Comparison of ENCODE assay signal across 7 cellular contexts in genomic region chr22:38753894-38754246, GRCh38. TPM values are rescaled to one million over a fixed set of nuclear protein-coding genes. Genes with fewer than 3 reads are reported as not detected.
DNase-seq lines count a peak whose midpoint lies in the region; ATAC-seq, FAIRE-seq and TF ChIP-seq lines count a peak whose summit lies in the region.

No MANE protein-coding gene starts in this region.

- H3K4me1 Mint-ChIP-seq in HFFc6 (ENCODE audit: low read depth) (peaks cover 41% of the 10 kb centered on the region), WTC11 (peaks cover 19% of the 10 kb centered on the region)

- H3K27ac ChIP-seq in keratinocyte (ENCODE audit: control insufficient read depth, insufficient read depth, low read length) (no peak overlapping the region), stomach smooth muscle (ENCODE audit: low read length) (peak overlapping the region; percentile 92)

- H3K27me3 Mint-ChIP-seq in HFFc6 (ENCODE audit: insufficient read depth): no peaks in the 10 kb centered on the region; the same call in 1 of the 2 replicates
- peaks cover 11% of the 10 kb centered on the region for H3K27me3 Mint-ChIP-seq in WTC11 (ENCODE audit: low read depth)

- H3K4me1 ChIP-seq in keratinocyte (ENCODE audit: control insufficient read depth, extremely low read depth, insufficient read depth, low read length) (peaks cover 41% of the 10 kb centered on the region), stomach smooth muscle (ENCODE audit: control insufficient read depth, insufficient read depth, low read length) (peaks cover 29% of the 10 kb centered on the region)

- no peaks in the 10 kb centered on the region for H4K20me1 ChIP-seq in keratinocyte (ENCODE audit: control insufficient read depth, extremely low read depth, insufficient read depth, low read length)

- peak overlapping the region; percentile 97 for H3K27ac Mint-ChIP-seq in HFFc6
- H3K27ac Mint-ChIP-seq in WTC11: no peak overlapping the region

- ATAC-seq in WTC11: no peak

- H3K9ac ChIP-seq in keratinocyte (ENCODE audit: control insufficient read depth, extremely low read depth, insufficient read depth, low read length) (no peak overlapping the region), stomach smooth muscle (ENCODE audit: low read length in 2 of 2) (peak overlapping the region; percentile 84 to 88)

- TF ChIP-seq CTCF in HFFc6 (IDR thresholded peaks at IDR 0.05) (no peak), WTC11 (IDR thresholded peaks at IDR 0.05) (no peak), keratinocyte (optimal IDR thresholded peaks at IDR 0.05 in 1 of 3, IDR thresholded peaks at IDR 0.05 in 1 of 3, conservative IDR thresholded peaks at IDR 0.05 in 1 of 3; ENCODE audit: extremely low read depth in 1 of 3, insufficient read depth in 2 of 3, low read length in 3 of 3) (no peak)

- H3K27me3 ChIP-seq in keratinocyte (ENCODE audit: control insufficient read depth, extremely low read depth, insufficient read depth, low read length): no peaks in the 10 kb centered on the region
- H3K27me3 ChIP-seq in stomach smooth muscle (ENCODE audit: control insufficient read depth in 1 of 2, insufficient read depth in 2 of 2, low read length in 2 of 2): no peaks in the 10 kb centered on the region

- FAIRE-seq in keratinocyte (lab: Jason Lieb, UNC): no peak

- H3K9me3 ChIP-seq in keratinocyte (ENCODE audit: control insufficient read depth, low read depth, low read length) (no peaks in the 10 kb centered on the region), stomach smooth muscle (ENCODE audit: control insufficient read depth in 2 of 2, low read length in 2 of 2) (no peaks in the 10 kb centered on the region)

- H3K4me3 Mint-ChIP-seq in HFFc6 (peak overlapping the region; percentile 97), WTC11 (peak overlapping the region; percentile 75)

- H3K9me3 Mint-ChIP-seq in HFFc6 (no peaks in the 10 kb centered on the region), WTC11 (no peaks in the 10 kb centered on the region)

- H3K9me1 ChIP-seq in keratinocyte (ENCODE audit: control insufficient read depth, extremely low read depth, insufficient read depth, low read length): no peaks in the 10 kb centered on the region

- CTCF ChIA-PET in WTC11 (lab: Charles Lee): interaction anchor here (0.9 to 2.5 kb wide), 5 partner anchors 12 to 381 kb away, joined by 3 to 17 read pairs (median 8); no protein-coding TSS in a partner anchor

- DNase-seq in HFFc6 (no peak), WTC11 (ENCODE audit: low spot score) (no peak), keratinocyte (ENCODE audit: low read depth, low spot score) (no peak), GF-D8 (lab: John Stamatoyannopoulos, UW) (no peak), NCI-H1694 treated with DMSO at 0.1 percent for 48 hours (lab: John Stamatoyannopoulos, UW) (no peak), hepatic stellate cell (ENCODE audit: low spot score) (no peak)

- dilution Hi-C loops in keratinocyte (cut with MboI; ENCODE audit: extremely low pct_ligation_motif_present, low sequenced_read_pairs): no loop called here

- H3K36me3 ChIP-seq in keratinocyte (ENCODE audit: control insufficient read depth in 2 of 2, extremely low read depth in 1 of 2, insufficient read depth in 2 of 2, low read length in 2 of 2) (peaks cover 21 to 23% of the 10 kb centered on the region in 2 experiments), stomach smooth muscle (ENCODE audit: control insufficient read depth in 2 of 2, insufficient read depth in 2 of 2, low read length in 2 of 2) (peaks cover 34 to 38% of the 10 kb centered on the region in 2 donors)

- H3K4me3 ChIP-seq in keratinocyte (ENCODE audit: control insufficient read depth in 2 of 3, extremely low read depth in 1 of 3, insufficient read depth in 2 of 3, low read depth in 1 of 3, low read length in 3 of 3) (no peak overlapping the region), stomach smooth muscle (ENCODE audit: low read length in 2 of 2) (peak overlapping the region; percentile 84)

- H3K36me3 Mint-ChIP-seq in HFFc6 (ENCODE audit: low read depth) (no peaks in the 10 kb centered on the region), WTC11 (peaks cover 6% of the 10 kb centered on the region; the same call in 1 of the 2 replicates)

- POLR2A ChIA-PET in WTC11 (lab: Charles Lee): interaction anchor here (0.6 kb wide), 1 partner anchor 201 kb away, joined by 3 read pairs; no protein-coding TSS in a partner anchor

- no peak overlapping the region for H2AFZ ChIP-seq in keratinocyte (ENCODE audit: control insufficient read depth, low read length)

- peak overlapping the region; percentile 92 for H3K4me2 ChIP-seq in keratinocyte (ENCODE audit: control insufficient read depth, extremely low read depth, insufficient read depth, low read depth, low read length)

- H3K79me2 ChIP-seq in keratinocyte (ENCODE audit: control insufficient read depth, insufficient read depth, low read length): peaks cover 2% of the 10 kb centered on the region

TF ChIP-seq in WTC11, 78 proteins besides CTCF, POLR2A, EP300 and RAD21 (continues in another document):
- no peak for TF ChIP-seq TEAD1 (CRISPR knock-in tag; IDR thresholded peaks at IDR 0.05)
- no peak for TF ChIP-seq CBFB (CRISPR knock-in tag; IDR thresholded peaks at IDR 0.05; ENCODE audit: low read depth)
- no peak for TF ChIP-seq TCF7 (CRISPR knock-in tag; IDR thresholded peaks at IDR 0.05; ENCODE audit: low read depth)
- no peak for TF ChIP-seq FOXP1 (CRISPR knock-in tag; IDR thresholded peaks at IDR 0.05; ENCODE audit: borderline replicate concordance)
- TF ChIP-seq, protein P1, sequence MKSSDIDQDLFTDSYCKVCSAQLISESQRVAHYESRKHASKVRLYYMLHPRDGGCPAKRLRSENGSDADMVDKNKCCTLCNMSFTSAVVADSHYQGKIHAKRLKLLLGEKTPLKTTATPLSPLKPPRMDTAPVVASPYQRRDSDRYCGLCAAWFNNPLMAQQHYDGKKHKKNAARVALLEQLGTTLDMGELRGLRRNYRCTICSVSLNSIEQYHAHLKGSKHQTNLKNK (CRISPR knock-in tag; IDR thresholded peaks at IDR 0.05): no peak
- no peak for TF ChIP-seq ZNF219 (CRISPR knock-in tag; IDR thresholded peaks at IDR 0.05; ENCODE audit: borderline replicate concordance)
- TF ChIP-seq CREB1 (CRISPR knock-in tag; IDR thresholded peaks at IDR 0.05): no peak
- no peak for TF ChIP-seq ATF1 (CRISPR knock-in tag; IDR thresholded peaks at IDR 0.05)

RNA-seq across cellular contexts. Expression of gene SUN2, which starts 1.9 kb away (rescaled TPM):
- total RNA-seq in HFFc6 (2021; fragmentation: NEBNext Ultra II Directional; extraction: Animal tissue kit (Norgen Biotek cat#: 25700)): 100 to 1,000 TPM in 3 of 6 experiments, 10 to 100 TPM in 3; 90.4 to 104 (median 100.0) TPM
- total RNA-seq in WTC11 (2021): 17.7 to 30.1 TPM (median 18.6 TPM) in 3 replicates
- polyA plus RNA-seq in keratinocyte: 15.9 to 23.2 TPM (median 21.9 TPM) in 3 replicates
- polyA plus RNA-seq in keratinocyte (2011; ENCODE audit: low read depth): 27.4 TPM
- 4.7 and 7.9 TPM in 2 replicates for polyA plus RNA-seq in keratinocyte (2011; cell fraction: cytosol; rRNA removed)
- polyA plus RNA-seq in keratinocyte (2011; cell fraction: nucleus; rRNA removed): 40.0 and 46.0 TPM in 2 replicates
- 22.5 and 30.2 TPM in 2 replicates for polyA plus RNA-seq in keratinocyte (2012; ENCODE audit: low replicate concordance)
- polyA minus RNA-seq in keratinocyte: 34.9 to 94.3 TPM (median 45.6 TPM) in 3 replicates
- polyA minus RNA-seq in keratinocyte (2011; cell fraction: cytosol; rRNA and poly(A)+ RNA removed): 35.5 TPM
- 72.8 and 78.4 TPM in 2 replicates for polyA minus RNA-seq in keratinocyte (2011; cell fraction: nucleus; rRNA and poly(A)+ RNA removed)

RNA-seq across cellular contexts. Expression of gene DNAL4, which starts 40.1 kb away (rescaled TPM):
- 10 to 100 TPM in 2 of 6 experiments, 1 to 10 TPM in 4; 8.6 to 11.5 (median 9.8) TPM for total RNA-seq in HFFc6 (2021; fragmentation: NEBNext Ultra II Directional; extraction: Animal tissue kit (Norgen Biotek cat#: 25700))
- total RNA-seq in WTC11 (2021): 11.8 to 12.2 TPM (median 12.1 TPM) in 3 replicates
- 11.4 to 17.4 TPM (median 14.9 TPM) in 3 replicates for polyA plus RNA-seq in keratinocyte
- 14.3 TPM for polyA plus RNA-seq in keratinocyte (2011; ENCODE audit: low read depth)
- 14.3 and 21.3 TPM in 2 replicates for polyA plus RNA-seq in keratinocyte (2011; cell fraction: cytosol; rRNA removed)
- 9.4 and 11.6 TPM in 2 replicates for polyA plus RNA-seq in keratinocyte (2011; cell fraction: nucleus; rRNA removed)
- polyA plus RNA-seq in keratinocyte (2012; ENCODE audit: low replicate concordance): 10.7 and 18.9 TPM in 2 replicates
- 8.9 to 16.1 TPM (median 13.1 TPM) in 3 replicates for polyA minus RNA-seq in keratinocyte
- polyA minus RNA-seq in keratinocyte (2011; cell fraction: cytosol; rRNA and poly(A)+ RNA removed): 13.8 TPM
- 3.3 and 3.6 TPM in 2 replicates for polyA minus RNA-seq in keratinocyte (2011; cell fraction: nucleus; rRNA and poly(A)+ RNA removed)

RNA-seq across cellular contexts. Expression of gene GTPBP1, which starts 48.1 kb away (rescaled TPM):
- 10 to 100 TPM; 32.1 to 40.8 (median 38.4) TPM for total RNA-seq in HFFc6 (2021; fragmentation: NEBNext Ultra II Directional; extraction: Animal tissue kit (Norgen Biotek cat#: 25700))
- total RNA-seq in WTC11 (2021): 98.9 to 108 TPM (median 101 TPM) in 3 replicates
- 9.7 to 19.8 TPM (median 16.3 TPM) in 3 replicates for polyA plus RNA-seq in keratinocyte
- polyA plus RNA-seq in keratinocyte (2011; ENCODE audit: low read depth): 28.5 TPM
- polyA plus RNA-seq in keratinocyte (2011; cell fraction: cytosol; rRNA removed): 7.8 and 12.9 TPM in 2 replicates
- polyA plus RNA-seq in keratinocyte (2011; cell fraction: nucleus; rRNA removed): 28.5 and 32.0 TPM in 2 replicates
- polyA plus RNA-seq in keratinocyte (2012; ENCODE audit: low replicate concordance): 15.9 and 21.3 TPM in 2 replicates
- 26.2 to 57.6 TPM (median 36.7 TPM) in 3 replicates for polyA minus RNA-seq in keratinocyte
- 16.3 TPM for polyA minus RNA-seq in keratinocyte (2011; cell fraction: cytosol; rRNA and poly(A)+ RNA removed)
- polyA minus RNA-seq in keratinocyte (2011; cell fraction: nucleus; rRNA and poly(A)+ RNA removed): 19.1 and 20.2 TPM in 2 replicates

RNA-seq across cellular contexts. Expression of gene JOSD1, which starts 53.1 kb away (rescaled TPM):
- 10 to 100 TPM; 37.8 to 44.6 (median 41.0) TPM for total RNA-seq in HFFc6 (2021; fragmentation: NEBNext Ultra II Directional; extraction: Animal tissue kit (Norgen Biotek cat#: 25700))
- 22.2 to 26.2 TPM (median 24.5 TPM) in 3 replicates for total RNA-seq in WTC11 (2021)
- polyA plus RNA-seq in keratinocyte: 23.8 to 40.7 TPM (median 32.6 TPM) in 3 replicates
- polyA plus RNA-seq in keratinocyte (2011; ENCODE audit: low read depth): 6.0 TPM
- 29.7 and 32.1 TPM in 2 replicates for polyA plus RNA-seq in keratinocyte (2011; cell fraction: cytosol; rRNA removed)
- polyA plus RNA-seq in keratinocyte (2011; cell fraction: nucleus; rRNA removed): 39.0 and 39.2 TPM in 2 replicates
- polyA plus RNA-seq in keratinocyte (2012; ENCODE audit: low replicate concordance): 20.6 and 34.6 TPM in 2 replicates
- polyA minus RNA-seq in keratinocyte: 23.5 to 56.9 TPM (median 33.5 TPM) in 3 replicates
- 38.6 TPM for polyA minus RNA-seq in keratinocyte (2011; cell fraction: cytosol; rRNA and poly(A)+ RNA removed)
- polyA minus RNA-seq in keratinocyte (2011; cell fraction: nucleus; rRNA and poly(A)+ RNA removed): 19.1 and 31.5 TPM in 2 replicates

Comparison
In these comparisons a context has a peak if more than half of its experiments do, and no peak if none do; other contexts are left out.
1. H3K4me3 ChIP-seq: peak in stomach smooth muscle (2 of 2); none in keratinocyte (0 of 3).